Comparison of ENCODE assay signal across 14 cellular contexts in genomic region chr15:42270551-42270950, GRCh38. TPM values are rescaled to one million over a fixed set of nuclear protein-coding genes. Genes with fewer than 3 reads are reported as not detected.
DNase-seq lines count a peak whose midpoint lies in the region; ATAC-seq and TF ChIP-seq lines count a peak whose summit lies in the region.
"Had no signal": no experiment of that assay in that cellular context is flagged by ENCODE, and none has a peak within 500 bp of the region (broad histone marks: within the 10 kb centered on the region; RNA-seq: fewer than 3 reads in every experiment).

No MANE protein-coding gene starts in this region.

- TF ChIP-seq CTCF in fibroblast of villous mesenchyme (IDR thresholded peaks at IDR 0.05; ENCODE audit: insufficient read depth, low read depth, low read length), result no peak
- TF ChIP-seq CTCF in smooth muscle cell (IDR thresholded peaks at IDR 0.05; ENCODE audit: borderline replicate concordance, insufficient read depth, poor library complexity, severe bottlenecking), result no peak

- H3K27ac Mint-ChIP-seq in activated CD4-positive, alpha-beta T cell treated with anti-CD3 and anti-CD28 coated beads, Interleukin-2, amount 10 ng/mL, durations not matched to agents 24 days and 14 days, result no peak overlapping the region
- H3K27ac Mint-ChIP-seq in T-cell, result no peak overlapping the region
- H3K27ac Mint-ChIP-seq: nephron progenitor cell had no signal

- H3K4me1 Mint-ChIP-seq in activated CD4-positive, alpha-beta T cell treated with anti-CD3 and anti-CD28 coated beads, Interleukin-2, amount 10 ng/mL, durations not matched to agents 24 days and 14 days, result peaks cover 38% of the 10 kb centered on the region
- peaks cover 56 to 68% (median 58%) of the 10 kb centered on the region in 3 donors for H3K4me1 Mint-ChIP-seq in T-cell

- H3K36me3 Mint-ChIP-seq in activated CD4-positive, alpha-beta T cell treated with anti-CD3 and anti-CD28 coated beads, Interleukin-2, amount 10 ng/mL, durations not matched to agents 24 days and 14 days (ENCODE audit: low read depth), result peaks cover 33% of the 10 kb centered on the region
- H3K36me3 Mint-ChIP-seq in T-cell, result peaks cover 23% of the 10 kb centered on the region

- no peak overlapping the region for H3K9ac ChIP-seq in smooth muscle cell (ENCODE audit: low read depth)

- H3K9me3 ChIP-seq in smooth muscle cell (replicated peaks; ENCODE audit: low read depth), result no peaks in the 10 kb centered on the region
- H3K9me3 ChIP-seq: uterus had no signal

- H3K27ac ChIP-seq in smooth muscle cell (ENCODE audit: low read depth), result peak overlapping the region; percentile 96
- H3K27ac ChIP-seq: uterus had no signal

- no peak for DNase-seq in activated CD4-positive, alpha-beta T cell treated with anti-CD3 and anti-CD28 coated beads, Interleukin-2, amount 10 ng/mL, durations not matched to agents 24 days and 14 days
- DNase-seq in activated CD4-positive, alpha-beta T cell treated with anti-CD3 and anti-CD28 coated beads, Interleukin-2, amount 50 U/mL, for 48 hours, result no peak
- DNase-seq in T-cell (no peak), fibroblast of villous mesenchyme (ENCODE audit: low read depth) (no peak), smooth muscle cell (lab: John Stamatoyannopoulos, UW; ENCODE audit: unreplicated experiment) (no peak), retina (no peak), AG08395 (ENCODE audit: low spot score) (no peak)
- DNase-seq in effector CD4-positive, alpha-beta T cell, result no peak
- DNase-seq: activated CD4-positive, alpha-beta T cell treated with anti-CD3 and anti-CD28 coated beads for 4 hours; activated gamma-delta T cell treated with Interleukin-2 at 50 U/mL for 16 hours; NCI-H1436; NCI-H748 treated with DMSO at 0.1 percent for 48 hours; nephron progenitor cell; uterus had no signal

- CTCF ChIA-PET in T-cell (lab: Charles Lee), result interaction anchor here in 1 of 2 donors (1.1 kb wide), 1 partner anchor 62 kb away, joined by 3 read pairs; the partner anchor contains the start of gene VPS39

- H3K9me3 Mint-ChIP-seq in activated CD4-positive, alpha-beta T cell treated with anti-CD3 and anti-CD28 coated beads, Interleukin-2, amount 10 ng/mL, durations not matched to agents 24 days and 14 days, result no peaks in the 10 kb centered on the region
- H3K9me3 Mint-ChIP-seq in T-cell, result no peaks in the 10 kb centered on the region
- H3K9me3 Mint-ChIP-seq: nephron progenitor cell had no signal

- peaks cover 38% of the 10 kb centered on the region for H4K20me1 ChIP-seq in smooth muscle cell (ENCODE audit: low read depth)

- H3K4me3 ChIP-seq in fibroblast of villous mesenchyme (ENCODE audit: low read depth, low read length) (peak overlapping the region; percentile 85), smooth muscle cell (peak overlapping the region; percentile 85)
- H3K4me3 ChIP-seq: uterus had no signal

- ATAC-seq in T-cell (replicated peaks in 1 of 4), result no peak

- H3K36me3 ChIP-seq in smooth muscle cell (ENCODE audit: low read depth), result peaks cover 21% of the 10 kb centered on the region
- H3K36me3 ChIP-seq: uterus had no signal

- H3K79me2 ChIP-seq in smooth muscle cell (ENCODE audit: low read depth), result peaks cover 57% of the 10 kb centered on the region

- intact Hi-C loops in activated CD4-positive, alpha-beta T cell treated with anti-CD3 and anti-CD28 coated beads, Interleukin-2, amount 10 ng/mL, durations not matched to agents 24 days and 14 days (cut with micrococcal nuclease), result loop anchor here (5.0 to 10.0 kb wide), 4 partner anchors 298 to 837 kb away; partner anchors contain the start of genes EHD4, MGA, TTBK2 and UBR1

- H3F3A ChIP-seq in smooth muscle cell (ENCODE audit: low read depth), result peaks cover 29% of the 10 kb centered on the region

- H3K27me3 ChIP-seq in smooth muscle cell (ENCODE audit: low read depth), result no peaks in the 10 kb centered on the region
- H3K27me3 ChIP-seq: uterus had no signal

- H2AFZ ChIP-seq in smooth muscle cell (ENCODE audit: low read depth), result no peak overlapping the region

- POLR2A ChIA-PET in T-cell (lab: Charles Lee), result interaction anchor here in 1 of 2 donors (0.6 kb wide), 1 partner anchor 28 kb away, joined by 3 read pairs; no protein-coding TSS in a partner anchor

- peak overlapping the region; percentile 98 for H3K4me2 ChIP-seq in smooth muscle cell

- peaks cover 28% of the 10 kb centered on the region for H3K4me1 ChIP-seq in smooth muscle cell (ENCODE audit: low read depth)

- H3K27me3 Mint-ChIP-seq in activated CD4-positive, alpha-beta T cell treated with anti-CD3 and anti-CD28 coated beads, Interleukin-2, amount 10 ng/mL, durations not matched to agents 24 days and 14 days, result no peaks in the 10 kb centered on the region
- H3K27me3 Mint-ChIP-seq in T-cell, result no peaks in the 10 kb centered on the region

- WGBS in smooth muscle cell (ENCODE audit: low lambda C conversion rate), result 49% methylated on average over 2 of the region's 2 CpGs

- peak overlapping the region; percentile 40 for H3K4me3 Mint-ChIP-seq in activated CD4-positive, alpha-beta T cell treated with anti-CD3 and anti-CD28 coated beads, Interleukin-2, amount 10 ng/mL, durations not matched to agents 24 days and 14 days
- H3K4me3 Mint-ChIP-seq in T-cell, result peak overlapping the region in 2 of 3 donors; percentile 40 to 45

RNA-seq across cellular contexts. Expression of gene GANC, which starts 2.5 kb away (rescaled TPM):
- 15.0 and 17.6 TPM in 2 replicates for total RNA-seq in activated CD4-positive, alpha-beta T cell treated with anti-CD3 and anti-CD28 coated beads, Interleukin-2, amount 10 ng/mL, durations not matched to agents 24 days and 14 days
- total RNA-seq in T-cell (10 to 100 TPM; 32.7 to 51.2 (median 45.7) TPM), fibroblast of villous mesenchyme (22.5 and 25.5 TPM in 2 replicates), smooth muscle cell (12.6 and 18.9 TPM in 2 replicates)
- polyA plus RNA-seq in smooth muscle cell, result 9.8 and 13.1 TPM in 2 replicates

RNA-seq across cellular contexts. Expression of gene TMEM87A, which starts 2.7 kb away (rescaled TPM):
- total RNA-seq in activated CD4-positive, alpha-beta T cell treated with anti-CD3 and anti-CD28 coated beads, Interleukin-2, amount 10 ng/mL, durations not matched to agents 24 days and 14 days, result 37.1 and 39.1 TPM in 2 replicates
- total RNA-seq in T-cell, result 10 to 100 TPM; 44.0 to 55.4 (median 45.4) TPM
- 70.9 and 79.9 TPM in 2 replicates for total RNA-seq in fibroblast of villous mesenchyme
- 82.3 and 118 TPM in 2 replicates for total RNA-seq in smooth muscle cell
- 51.6 and 59.9 TPM in 2 replicates for polyA plus RNA-seq in smooth muscle cell
